ENCODE assay signal across 12 cellular contexts in the genomic region with DNA sequence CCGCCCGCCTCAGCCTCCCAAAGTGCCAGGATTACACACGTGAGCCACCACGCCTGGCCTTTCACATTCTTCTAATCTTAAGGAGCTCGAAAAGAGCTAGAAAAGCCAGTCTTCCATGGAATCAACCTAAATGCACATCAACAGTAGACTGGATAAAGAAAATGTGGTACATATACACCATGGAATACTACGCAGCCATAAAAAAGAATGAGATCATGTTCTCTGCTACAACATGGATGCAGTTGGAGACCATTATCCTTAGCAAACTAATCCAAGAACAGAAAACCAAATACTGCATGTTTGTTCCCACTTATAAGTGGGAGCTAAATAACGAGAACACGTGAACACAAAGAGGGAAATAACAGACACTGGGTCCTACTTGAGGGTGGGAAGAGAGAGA.
"Had no signal": no experiment of that assay in that cellular context is flagged by ENCODE, and none has a peak within 500 bp of the region (broad histone marks: within the 10 kb centered on the region; RNA-seq: fewer than 3 reads in every experiment).

No MANE protein-coding gene starts in this region.

- H3K27me3 Mint-ChIP-seq: activated CD8-positive, alpha-beta T cell treated with anti-CD3 and anti-CD28 coated beads for 36 hours had no signal

- ATAC-seq: activated CD8-positive, alpha-beta T cell treated with anti-CD3 and anti-CD28 coated beads for 36 hours; left ventricle myocardium superior; right cardiac atrium; stimulated activated naive CD8-positive, alpha-beta T cell treated with anti-CD3 and anti-CD28 coated beads, Interleukin-15, Interleukin-2, amounts not matched to agents 100 U/mL and 50 U/mL, for 24 hours had no signal

- H3K9me3 Mint-ChIP-seq: activated CD8-positive, alpha-beta T cell treated with anti-CD3 and anti-CD28 coated beads for 36 hours had no signal

- DNase-seq: activated CD8-positive, alpha-beta T cell treated with anti-CD3 and anti-CD28 coated beads for 36 hours; activated T-cell treated with anti-CD3 and anti-CD28 coated beads, Interleukin-2, amount 50 U/mL, for 48 hours; caudate nucleus; esophagus squamous epithelium; hypothalamus; left ventricle myocardium superior; mesenchymal stem cell; right cardiac atrium; stimulated activated CD4-positive, alpha-beta T cell treated with anti-CD3 and anti-CD28 coated beads, Interleukin-15, amount 100 ng/mL, for 24 hours; stimulated activated CD4-positive, alpha-beta T cell treated with anti-CD3 and anti-CD28 coated beads, Interleukin-4, amount 100 ng/mL, for 1 hour; stimulated activated naive CD8-positive, alpha-beta T cell treated with anti-CD3 and anti-CD28 coated beads, Interleukin-15, Interleukin-2, amounts not matched to agents 100 U/mL and 50 U/mL, for 24 hours; transverse colon had no signal
